Comparison of ENCODE assay signal across 30 cellular contexts in the genomic region with DNA sequence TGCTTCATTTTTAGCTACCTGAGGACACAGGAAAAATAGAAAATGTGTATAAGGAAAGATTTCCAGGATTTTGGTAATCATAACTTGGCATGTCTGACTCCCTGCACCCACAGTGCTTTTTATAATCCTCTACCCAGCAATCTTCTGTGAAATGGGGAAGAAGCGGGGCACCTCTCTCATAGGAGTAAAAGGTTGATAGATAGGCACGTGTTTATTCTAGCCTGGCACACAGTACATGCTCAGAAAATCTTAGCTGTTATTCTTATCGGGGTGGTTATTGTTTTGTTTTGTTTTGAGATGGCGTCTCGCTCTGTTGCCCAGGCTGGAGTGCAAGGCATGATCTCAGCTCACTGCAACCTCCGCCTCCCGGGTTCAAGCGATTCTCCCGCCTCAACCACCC.
"Had no signal": no experiment of that assay in that cellular context is flagged by ENCODE, and none has a peak within 500 bp of the region (broad histone marks: within the 10 kb centered on the region; RNA-seq: fewer than 3 reads in every experiment).

No MANE protein-coding gene starts in this region.

- ATAC-seq: activated T-helper 17 cell treated with anti-CD3 and anti-CD28 coated beads, Interleukin-2, amount 50 U/mL, for 72 hours; foreskin keratinocyte; heart right ventricle; left lung; mucosa of descending colon; right cardiac atrium; stimulated activated naive B cell treated with anti-CD40 and anti-IgM and Interleukin-4, amounts not matched to agents 10 μg/mL and 1 μg/mL and 100 μg/mL, for 72 hours; T-helper 17 cell had no signal

- H3K4me3 Mint-ChIP-seq: activated CD4-positive, alpha-beta memory T cell treated with anti-CD3 and anti-CD28 coated beads, Interleukin-2, amount 10 ng/mL, durations not matched to agents 7 days and 5 days; activated CD4-positive, alpha-beta T cell treated with anti-CD3 and anti-CD28 coated beads, Interleukin-2, amount 10 ng/mL, durations not matched to agents 24 days and 14 days; activated naive CD4-positive, alpha-beta T cell treated with anti-CD3 and anti-CD28 coated beads, Interleukin-2, amount 50 U/mL, for 24 hours; activated T-cell treated with anti-CD3 and anti-CD28 coated beads, Interleukin-2, amount 50 U/mL, for 24 hours; activated T-helper 17 cell treated with anti-CD3 and anti-CD28 coated beads, Interleukin-2, amount 50 U/mL, for 72 hours; dendritic cell treated with granulocyte-macrophage colony-stimulating factor and Interleukin-4, amounts not matched to agents 40 ng/mL and 50 ng/mL, for 4 days; nephron; stimulated activated naive B cell treated with anti-CD40 and anti-IgM and Interleukin-4, amounts not matched to agents 10 μg/mL and 1 μg/mL and 100 μg/mL, for 72 hours; T-helper 17 cell had no signal

- H3K27me3 ChIP-seq: breast epithelium, left lung, thyroid gland, upper lobe of left lung, vagina had no signal

- H3K9me3 ChIP-seq: breast epithelium, esophagus muscularis mucosa, heart right ventricle, left lung, mucosa of descending colon, stomach, thyroid gland, upper lobe of left lung, vagina had no signal

- H3K4me1 ChIP-seq: breast epithelium, esophagus muscularis mucosa, foreskin keratinocyte, heart right ventricle, left lung, stomach, thyroid gland, vagina had no signal

- DNase-seq: activated CD4-positive, alpha-beta memory T cell treated with anti-CD3 and anti-CD28 coated beads, Interleukin-2, amount 10 ng/mL, durations not matched to agents 7 days and 5 days; activated CD4-positive, alpha-beta T cell treated with anti-CD3 and anti-CD28 coated beads, Interleukin-2, amount 10 ng/mL, durations not matched to agents 24 days and 14 days; activated CD4-positive, CD25-positive, alpha-beta regulatory T cell treated with anti-CD3 and anti-CD28 coated beads, Interleukin-2, amount 50 U/mL, for 72 hours; activated CD8-positive, alpha-beta memory T cell treated with anti-CD3 and anti-CD28 coated beads, Interleukin-2, amount 50 U/mL, for 48 hours; activated T-cell treated with anti-CD3 and anti-CD28 coated beads, Interleukin-2, amount 50 U/mL, for 24 hours; central memory CD4-positive, alpha-beta T cell; foreskin keratinocyte; heart right ventricle; left lung; mucosa of descending colon; occipital lobe; posterior cingulate gyrus; right cardiac atrium; stimulated activated CD4-positive, alpha-beta T cell treated with anti-CD3 and anti-CD28 coated beads, Interleukin-15, amount 100 ng/mL, for 24 hours; stimulated activated CD4-positive, alpha-beta T cell treated with anti-CD3 and anti-CD28 coated beads, Interleukin-2, amount 100 ng/mL, for 24 hours; stimulated activated naive B cell treated with anti-CD40 and anti-IgM and Interleukin-4, amounts not matched to agents 10 μg/mL and 1 μg/mL and 100 μg/mL, for 72 hours; stomach; T-helper 17 cell; T1000; thyroid gland; upper lobe of left lung; WERI-Rb-1 had no signal

- H3K27ac ChIP-seq: breast epithelium, esophagus muscularis mucosa, foreskin keratinocyte, heart right ventricle, left lung, stomach, thyroid gland, upper lobe of left lung, vagina, WERI-Rb-1 had no signal

- H3K4me3 ChIP-seq: breast epithelium, esophagus muscularis mucosa, heart right ventricle, left lung, lung, mucosa of descending colon, stomach, thyroid gland, upper lobe of left lung, vagina had no signal

- H3K27me3 Mint-ChIP-seq: activated CD4-positive, alpha-beta memory T cell treated with anti-CD3 and anti-CD28 coated beads, Interleukin-2, amount 10 ng/mL, durations not matched to agents 7 days and 5 days; activated T-helper 17 cell treated with anti-CD3 and anti-CD28 coated beads, Interleukin-2, amount 50 U/mL, for 72 hours; dendritic cell treated with granulocyte-macrophage colony-stimulating factor and Interleukin-4, amounts not matched to agents 40 ng/mL and 50 ng/mL, for 4 days; stimulated activated naive B cell treated with anti-CD40 and anti-IgM and Interleukin-4, amounts not matched to agents 10 μg/mL and 1 μg/mL and 100 μg/mL, for 72 hours had no signal

- H3K27ac Mint-ChIP-seq: activated CD4-positive, alpha-beta memory T cell treated with anti-CD3 and anti-CD28 coated beads, Interleukin-2, amount 10 ng/mL, durations not matched to agents 7 days and 5 days; activated CD4-positive, alpha-beta T cell treated with anti-CD3 and anti-CD28 coated beads, Interleukin-2, amount 10 ng/mL, durations not matched to agents 24 days and 14 days; activated naive CD4-positive, alpha-beta T cell treated with anti-CD3 and anti-CD28 coated beads, Interleukin-2, amount 50 U/mL, for 24 hours; activated T-cell treated with anti-CD3 and anti-CD28 coated beads, Interleukin-2, amount 50 U/mL, for 24 hours; activated T-helper 17 cell treated with anti-CD3 and anti-CD28 coated beads, Interleukin-2, amount 50 U/mL, for 72 hours; dendritic cell treated with granulocyte-macrophage colony-stimulating factor and Interleukin-4, amounts not matched to agents 40 ng/mL and 50 ng/mL, for 4 days; nephron; stimulated activated naive B cell treated with anti-CD40 and anti-IgM and Interleukin-4, amounts not matched to agents 10 μg/mL and 1 μg/mL and 100 μg/mL, for 72 hours; T-helper 17 cell had no signal

- H3K4me1 Mint-ChIP-seq: activated CD4-positive, alpha-beta memory T cell treated with anti-CD3 and anti-CD28 coated beads, Interleukin-2, amount 10 ng/mL, durations not matched to agents 7 days and 5 days; activated CD4-positive, alpha-beta T cell treated with anti-CD3 and anti-CD28 coated beads, Interleukin-2, amount 10 ng/mL, durations not matched to agents 24 days and 14 days; activated naive CD4-positive, alpha-beta T cell treated with anti-CD3 and anti-CD28 coated beads, Interleukin-2, amount 50 U/mL, for 24 hours; activated T-helper 17 cell treated with anti-CD3 and anti-CD28 coated beads, Interleukin-2, amount 50 U/mL, for 72 hours; stimulated activated naive B cell treated with anti-CD40 and anti-IgM and Interleukin-4, amounts not matched to agents 10 μg/mL and 1 μg/mL and 100 μg/mL, for 72 hours; T-helper 17 cell had no signal

- H3K36me3 Mint-ChIP-seq: activated naive CD4-positive, alpha-beta T cell treated with anti-CD3 and anti-CD28 coated beads, Interleukin-2, amount 50 U/mL, for 24 hours; stimulated activated naive B cell treated with anti-CD40 and anti-IgM and Interleukin-4, amounts not matched to agents 10 μg/mL and 1 μg/mL and 100 μg/mL, for 72 hours had no signal

- H3K9me3 Mint-ChIP-seq: activated CD4-positive, alpha-beta memory T cell treated with anti-CD3 and anti-CD28 coated beads, Interleukin-2, amount 10 ng/mL, durations not matched to agents 7 days and 5 days; activated CD4-positive, alpha-beta T cell treated with anti-CD3 and anti-CD28 coated beads, Interleukin-2, amount 10 ng/mL, durations not matched to agents 24 days and 14 days; activated naive CD4-positive, alpha-beta T cell treated with anti-CD3 and anti-CD28 coated beads, Interleukin-2, amount 50 U/mL, for 24 hours; activated T-cell treated with anti-CD3 and anti-CD28 coated beads, Interleukin-2, amount 50 U/mL, for 24 hours; activated T-helper 17 cell treated with anti-CD3 and anti-CD28 coated beads, Interleukin-2, amount 50 U/mL, for 72 hours; dendritic cell treated with granulocyte-macrophage colony-stimulating factor and Interleukin-4, amounts not matched to agents 40 ng/mL and 50 ng/mL, for 4 days; nephron; stimulated activated naive B cell treated with anti-CD40 and anti-IgM and Interleukin-4, amounts not matched to agents 10 μg/mL and 1 μg/mL and 100 μg/mL, for 72 hours had no signal

- H3K36me3 ChIP-seq: breast epithelium, esophagus muscularis mucosa, heart right ventricle, left lung, stomach, thyroid gland, upper lobe of left lung, vagina, WERI-Rb-1 had no signal
